In genomic region chr7:143382126-143382790, GRCh38 we compare ENCODE assay signal across 7 cellular contexts.
DNase-seq lines count a peak whose midpoint lies in the region; ATAC-seq and TF ChIP-seq lines count a peak whose summit lies in the region.

No MANE protein-coding gene starts in this region.

- no peak for ATAC-seq in stimulated activated naive B cell treated with anti-CD40 and anti-IgM and Interleukin-4, amounts not matched to agents 10 μg/mL and 1 μg/mL and 100 μg/mL, for 72 hours (replicated peaks)
- ATAC-seq in GM18909 (IDR thresholded peaks at IDR 0.05; ENCODE audit: poor library complexity, unreplicated experiment) (no peak), HG03025 (IDR thresholded peaks at IDR 0.05; ENCODE audit: low FRiP score, unreplicated experiment) (no peak)

- H3K9me3 Mint-ChIP-seq in activated naive CD8-positive, alpha-beta T cell (ENCODE audit: low read depth) = no peaks in the 10 kb centered on the region
- H3K9me3 Mint-ChIP-seq in stimulated activated naive B cell treated with anti-CD40 and anti-IgM and Interleukin-4, amounts not matched to agents 10 μg/mL and 1 μg/mL and 100 μg/mL, for 72 hours = no peaks in the 10 kb centered on the region

- H3K27me3 ChIP-seq in HL-60 (ENCODE audit: insufficient read depth, poor library complexity, severe bottlenecking) (no peaks in the 10 kb centered on the region), iPS-20b (ENCODE audit: insufficient read depth, low read length) (no peaks in the 10 kb centered on the region)

- no peak overlapping the region for H3K4me3 Mint-ChIP-seq in activated naive CD8-positive, alpha-beta T cell
- H3K4me3 Mint-ChIP-seq in stimulated activated naive B cell treated with anti-CD40 and anti-IgM and Interleukin-4, amounts not matched to agents 10 μg/mL and 1 μg/mL and 100 μg/mL, for 72 hours = peak overlapping the region; percentile 71 to 79

- no peaks in the 10 kb centered on the region for H3K27me3 Mint-ChIP-seq in activated naive CD8-positive, alpha-beta T cell
- no peaks in the 10 kb centered on the region for H3K27me3 Mint-ChIP-seq in stimulated activated naive B cell treated with anti-CD40 and anti-IgM and Interleukin-4, amounts not matched to agents 10 μg/mL and 1 μg/mL and 100 μg/mL, for 72 hours

- H3K4me1 Mint-ChIP-seq in activated naive CD8-positive, alpha-beta T cell (ENCODE audit: low read depth) = peaks cover 35% of the 10 kb centered on the region
- H3K4me1 Mint-ChIP-seq in stimulated activated naive B cell treated with anti-CD40 and anti-IgM and Interleukin-4, amounts not matched to agents 10 μg/mL and 1 μg/mL and 100 μg/mL, for 72 hours = peaks cover 11 to 26% of the 10 kb centered on the region in 2 donors

- no peaks in the 10 kb centered on the region for H3K9me3 ChIP-seq in iPS-20b (ENCODE audit: insufficient read depth, low read depth, low read length)

- no peaks in the 10 kb centered on the region for H3K36me3 Mint-ChIP-seq in activated naive CD8-positive, alpha-beta T cell
- H3K36me3 Mint-ChIP-seq in stimulated activated naive B cell treated with anti-CD40 and anti-IgM and Interleukin-4, amounts not matched to agents 10 μg/mL and 1 μg/mL and 100 μg/mL, for 72 hours = peaks cover 0 to 2% of the 10 kb centered on the region in 2 donors

- peak overlapping the region; percentile 97 for H3K9ac ChIP-seq in iPS-20b (ENCODE audit: low read depth, low read length)

- DNase-seq in HL-60 (ENCODE audit: low read depth in 1 of 2, low spot score in 1 of 2) (no peak), NCI-H510A (lab: John Stamatoyannopoulos, UW) (no peak)
- DNase-seq in stimulated activated naive B cell treated with anti-CD40 and anti-IgM and Interleukin-4, amounts not matched to agents 10 μg/mL and 1 μg/mL and 100 μg/mL, for 72 hours = no peak

- H3K4me1 ChIP-seq in iPS-20b (ENCODE audit: insufficient read depth, low read length) = peaks cover 19% of the 10 kb centered on the region

- no peak for TF ChIP-seq CTCF in HL-60 (IDR thresholded peaks at IDR 0.05; ENCODE audit: insufficient read depth, low read length)

- peak overlapping the region; percentile 66 for H3K27ac Mint-ChIP-seq in activated naive CD8-positive, alpha-beta T cell
- peak overlapping the region; percentile 7 for H3K27ac Mint-ChIP-seq in stimulated activated naive B cell treated with anti-CD40 and anti-IgM and Interleukin-4, amounts not matched to agents 10 μg/mL and 1 μg/mL and 100 μg/mL, for 72 hours

- H3K27ac ChIP-seq in HL-60 (replicated peaks) = peak overlapping the region; percentile 88
- peak overlapping the region; percentile 74 for H3K27ac ChIP-seq in iPS-20b (ENCODE audit: low read length)

- peaks cover 50% of the 10 kb centered on the region for H3K36me3 ChIP-seq in iPS-20b (ENCODE audit: insufficient read depth, low read depth, low read length)

- H3K4me3 ChIP-seq in HL-60 (replicated peaks; ENCODE audit: insufficient read depth, low read length) = peak overlapping the region; percentile 75
- peak overlapping the region; percentile 93 for H3K4me3 ChIP-seq in iPS-20b (ENCODE audit: low read length)
